ENCODE assay signal across 17 cellular contexts in the genomic region with DNA sequence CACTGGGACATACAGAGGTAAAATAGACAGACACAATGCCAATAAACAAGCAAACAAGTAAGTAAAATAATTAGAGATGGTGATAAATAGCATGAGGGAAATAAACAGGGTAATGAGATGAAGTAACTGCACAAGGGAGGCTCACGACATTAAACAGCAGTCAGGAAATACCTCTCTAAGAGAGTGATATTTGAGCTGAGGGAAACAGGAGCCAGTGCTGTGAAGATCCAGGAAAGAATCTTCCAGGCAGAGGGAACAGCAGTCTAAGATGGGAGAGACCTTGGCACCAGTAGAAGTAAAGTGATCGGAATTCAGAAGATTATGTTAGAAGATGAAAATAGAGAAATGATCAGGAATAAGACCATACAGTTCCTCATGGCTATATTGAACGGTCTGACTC.
"Had no signal": no experiment of that assay in that cellular context is flagged by ENCODE, and none has a peak within 500 bp of the region (broad histone marks: within the 10 kb centered on the region; RNA-seq: fewer than 3 reads in every experiment).

No MANE protein-coding gene starts in this region.

- H3K36me3 ChIP-seq: breast epithelium had no signal

- H3K27me3 ChIP-seq: breast epithelium had no signal

- DNase-seq: activated B cell treated with CpG ODN at 0.5 μM for 24 hours; activated CD4-positive, alpha-beta memory T cell treated with anti-CD3 and anti-CD28 coated beads, Interleukin-2, amount 10 ng/mL, durations not matched to agents 7 days and 5 days; activated CD4-positive, alpha-beta T cell treated with anti-CD3 and anti-CD28 coated beads, Interleukin-2, amount 10 ng/mL, durations not matched to agents 7 days and 5 days; activated CD8-positive, alpha-beta memory T cell treated with anti-CD3 and anti-CD28 coated beads, Interleukin-2, amount 50 U/mL, for 48 hours; activated T-cell treated with anti-CD3 and anti-CD28 coated beads, Interleukin-2, amount 50 U/mL, for 1 hour; aorta; caudate nucleus; NCI-H1092; NCI-H1417; NCI-H1930; NCI-H510A treated with DMSO at 0.1 percent for 48 hours; SHP77 treated with DMSO at 0.1 percent for 48 hours; T-cell; T-helper 2 cell; T1000 had no signal

- H3K27ac ChIP-seq: breast epithelium, KMS-11 had no signal

- H3K4me1 ChIP-seq: breast epithelium had no signal

- H3K9me3 ChIP-seq: breast epithelium had no signal

- ATAC-seq: T-cell had no signal

- H3K9ac ChIP-seq: KMS-11 had no signal

- H3K4me2 ChIP-seq: KMS-11 had no signal

- H3K4me3 ChIP-seq: breast epithelium had no signal
